Comparison of ENCODE assay signal across 11 cellular contexts in the genomic region with DNA sequence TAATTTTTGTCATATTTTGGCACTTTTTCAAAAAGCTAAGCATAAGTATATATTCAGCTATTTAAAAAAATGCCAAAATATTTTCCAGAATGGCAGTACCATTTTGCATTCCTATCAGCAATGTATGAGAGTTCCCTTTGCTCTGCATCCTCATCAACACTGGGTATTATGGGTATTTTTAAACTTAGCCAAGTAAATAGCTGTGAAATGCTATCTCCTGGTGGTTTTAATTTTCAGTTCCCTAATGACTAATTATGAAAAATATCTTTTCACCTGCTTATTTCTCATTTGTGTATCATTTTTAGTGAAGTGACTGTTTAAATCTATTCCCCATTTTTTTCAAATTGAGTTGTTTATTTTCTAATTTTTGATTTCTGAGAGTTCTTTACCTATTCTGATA.
"Had no signal": no experiment of that assay in that cellular context is flagged by ENCODE, and none has a peak within 500 bp of the region (broad histone marks: within the 10 kb centered on the region; RNA-seq: fewer than 3 reads in every experiment).

No MANE protein-coding gene starts in this region.

- DNase-seq: GM23248, GOT3, H7, HFFc6, KBM-7 had no signal

- ATAC-seq: HCT116, HepG2 had no signal

- H3K27ac Mint-ChIP-seq: HFFc6, IgD-negative memory B cell had no signal

- H3K27ac ChIP-seq: GM23248, HL-60, KMS-11 had no signal

- FAIRE-seq: HepG2 had no signal

- H3K4me3 Mint-ChIP-seq: HFFc6, IgD-negative memory B cell had no signal

- H3K4me1 Mint-ChIP-seq: IgD-negative memory B cell had no signal

- H3K27me3 Mint-ChIP-seq: IgD-negative memory B cell had no signal

- H3K4me2 ChIP-seq: KMS-11 had no signal

- H3K4me1 ChIP-seq: HAP-1 had no signal

- H3K36me3 Mint-ChIP-seq: IgD-negative memory B cell had no signal

- H3K4me3 ChIP-seq: GM23248, HAP-1 had no signal
